ENCODE assay signal across 8 cellular contexts in genomic region chr11:120335928-120336640, GRCh38. TPM values are rescaled to one million over a fixed set of nuclear protein-coding genes. Genes with fewer than 3 reads are reported as not detected.
DNase-seq lines count a peak whose midpoint lies in the region; ATAC-seq and TF ChIP-seq lines count a peak whose summit lies in the region.

Gene ARHGEF12, plus strand, starts transcription at chr11:120336413. Its CDS starts 831 bp downstream, at chr11:120337244.

- no peak for TF ChIP-seq EP300 in transverse colon (IDR thresholded peaks at IDR 0.05; ENCODE audit: low read depth)

- peak; percentile 74 to 89 (median 86) for ATAC-seq in heart right ventricle

- H3K27me3 ChIP-seq in heart right ventricle (peaks cover 0 to 94% (median 0%) of the 10 kb centered on the region in 7 donors), transverse colon (no peaks in the 10 kb centered on the region)

- H3K27ac ChIP-seq in heart right ventricle (peak within 1 kb of the TSS; percentile 91 to 100 (median 99)), transverse colon (peak within 1 kb of the TSS; percentile 94 to 100 (median 98))

- H3K36me3 ChIP-seq in heart right ventricle (peaks cover 0 to 8% (median 0%) of the 10 kb centered on the region in 9 donors), transverse colon (no peaks in the 10 kb centered on the region)

- intact Hi-C loops in heart right ventricle (cut with DNase I) (loop anchor here in 9 of 10 donors (1.0 to 10.0 kb wide), 11 partner anchors 41 to 349 kb away; no protein-coding TSS in a partner anchor), posterior cingulate gyrus (cut with DNase I) (loop anchor here (2.0 to 5.0 kb wide), 2 partner anchors 56 to 175 kb away; partner anchors contain the start of gene GRIK4), transverse colon (cut with DNase I; ENCODE audit: low total_unique reads) (loop anchor here (2.0 kb wide), 1 partner anchor 95 kb away; no protein-coding TSS in a partner anchor)

- WGBS in heart right ventricle, 2 donors: 0% methylated on average over 85 to 92 of the region's 92 CpGs
- 1% methylated on average over 65 of the region's 92 CpGs; no CpG with 5 or more reads in 1 of the 2 donors for WGBS in transverse colon (ENCODE audit: low coverage in 1 of 2), 2 donors

- DNase-seq in GDM1 (lab: John Stamatoyannopoulos, UW) (peak; percentile 89), HCEC 1CT (peak; percentile 99), NCI-H1092 treated with DMSO at 0.1 percent for 48 hours (lab: John Stamatoyannopoulos, UW) (peak; percentile 94), T-helper 1 cell (peak; percentile 45 to 83 (median 58)), amniotic epithelial cell (ENCODE audit: low read depth) (peak; percentile 97), heart right ventricle (peak; percentile 97 to 98), posterior cingulate gyrus (peak; percentile 87 to 98 (median 91)), transverse colon (peak; percentile 96)

- TF ChIP-seq POLR2A in transverse colon (IDR thresholded peaks at IDR 0.05): peak; percentile 79

- TF ChIP-seq CTCF in heart right ventricle (IDR thresholded peaks at IDR 0.05) (peak in 7 of 9 donors; percentile 5 to 61 (median 29)), transverse colon (IDR thresholded peaks at IDR 0.05) (peak in 4 of 5 experiments; percentile 1 to 30 (median 18))

- in situ Hi-C loops in transverse colon (cut with MboI; ENCODE audit: low pct_ligation_motif_present in 1 of 4, low pct_unique_long_range_greater_than_20kb in 1 of 4, low sequenced_read_pairs in 3 of 4): loop anchor here in 1 of 4 donors (25.0 kb wide), 1 partner anchor 101 kb away; no protein-coding TSS in a partner anchor

- H3K4me3 ChIP-seq in heart right ventricle: peak within 1 kb of the TSS; percentile 82 to 99 (median 92)
- H3K4me3 ChIP-seq in transverse colon: peak within 1 kb of the TSS; percentile 72 to 99 (median 82)

- H3K4me1 ChIP-seq in heart right ventricle: peaks cover 4 to 74% (median 56%) of the 10 kb centered on the region in 9 donors
- peaks cover 8 to 47% (median 36%) of the 10 kb centered on the region in 4 donors for H3K4me1 ChIP-seq in transverse colon

- H3K9me3 ChIP-seq in heart right ventricle (no peaks in the 10 kb centered on the region), transverse colon (no peaks in the 10 kb centered on the region)

RNA-seq across cellular contexts. Expression of gene ARHGEF12, which starts in this region (rescaled TPM):
- total RNA-seq in heart right ventricle (100 to 1,000 TPM in 7 of 10 donors, 10 to 100 TPM in 3; 77.7 to 155 (median 115) TPM), transverse colon (100 to 1,000 TPM in 2 of 4 donors, 10 to 100 TPM in 2; 75.9 to 116 (median 94.3) TPM)
- polyA plus RNA-seq in heart right ventricle: 10 to 100 TPM; 20.0 to 25.0 TPM

Comparison
In these comparisons a context has a peak if more than half of its experiments do, and no peak if none do; other contexts are left out.
1. Peak in every context shown above with its lines: DNase-seq, ATAC-seq, H3K4me3 ChIP-seq and H3K27ac ChIP-seq.